Comparison of ENCODE assay signal across 9 cellular contexts in the genomic region with DNA sequence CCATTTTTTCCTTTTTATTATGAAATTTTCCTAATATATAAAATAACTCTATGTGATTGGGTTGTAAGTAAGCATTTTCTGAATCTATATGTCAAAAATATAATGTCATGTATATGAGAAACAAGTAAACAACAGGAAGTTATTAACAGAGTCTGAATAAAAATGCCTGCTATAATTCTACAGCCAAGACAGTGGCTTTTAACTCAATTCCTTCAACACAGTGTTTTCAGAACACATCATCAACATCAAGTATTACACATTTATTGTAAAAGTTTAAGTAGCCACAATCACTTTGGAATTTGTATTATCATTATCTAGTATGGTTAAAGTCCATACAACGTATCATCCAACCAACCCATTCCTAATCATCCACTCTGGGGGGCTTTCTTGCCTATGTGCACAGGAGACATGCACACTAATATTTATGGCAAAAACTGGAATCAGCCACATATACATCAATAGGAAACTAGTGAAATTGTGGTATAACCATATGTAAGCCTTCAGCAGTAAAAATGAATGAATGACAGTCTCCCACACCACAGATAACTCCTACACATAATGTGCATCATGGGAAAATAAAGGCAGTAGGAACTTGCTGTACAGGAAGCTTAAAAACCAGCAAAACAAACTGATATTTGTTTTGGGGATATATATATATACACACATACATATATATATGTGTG.
"Had no signal": no experiment of that assay in that cellular context is flagged by ENCODE, and none has a peak within 500 bp of the region (broad histone marks: within the 10 kb centered on the region; RNA-seq: fewer than 3 reads in every experiment).

No MANE protein-coding gene starts in this region.

- H3K27ac ChIP-seq: HL-60 had no signal

- H3K4me3 Mint-ChIP-seq: GM23338, HFFc6, IgD-negative memory B cell had no signal

- H3K9me3 Mint-ChIP-seq: HFFc6, IgD-negative memory B cell had no signal

- ATAC-seq: GM23338, HCT116, HepG2 had no signal

- DNase-seq: H7, HFFc6 had no signal

- FAIRE-seq: H1, HepG2 had no signal

- H3K27me3 Mint-ChIP-seq: IgD-negative memory B cell had no signal

- H3K4me3 ChIP-seq: GM23338, HAP-1 had no signal

- H3K36me3 ChIP-seq: HAP-1 had no signal

- H3K9me3 ChIP-seq: HAP-1 had no signal

- H3K4me1 ChIP-seq: HAP-1 had no signal

- H3K27ac Mint-ChIP-seq: GM23338, HFFc6, IgD-negative memory B cell had no signal
